ENCODE assay signal across 8 cellular contexts in the genomic region with DNA sequence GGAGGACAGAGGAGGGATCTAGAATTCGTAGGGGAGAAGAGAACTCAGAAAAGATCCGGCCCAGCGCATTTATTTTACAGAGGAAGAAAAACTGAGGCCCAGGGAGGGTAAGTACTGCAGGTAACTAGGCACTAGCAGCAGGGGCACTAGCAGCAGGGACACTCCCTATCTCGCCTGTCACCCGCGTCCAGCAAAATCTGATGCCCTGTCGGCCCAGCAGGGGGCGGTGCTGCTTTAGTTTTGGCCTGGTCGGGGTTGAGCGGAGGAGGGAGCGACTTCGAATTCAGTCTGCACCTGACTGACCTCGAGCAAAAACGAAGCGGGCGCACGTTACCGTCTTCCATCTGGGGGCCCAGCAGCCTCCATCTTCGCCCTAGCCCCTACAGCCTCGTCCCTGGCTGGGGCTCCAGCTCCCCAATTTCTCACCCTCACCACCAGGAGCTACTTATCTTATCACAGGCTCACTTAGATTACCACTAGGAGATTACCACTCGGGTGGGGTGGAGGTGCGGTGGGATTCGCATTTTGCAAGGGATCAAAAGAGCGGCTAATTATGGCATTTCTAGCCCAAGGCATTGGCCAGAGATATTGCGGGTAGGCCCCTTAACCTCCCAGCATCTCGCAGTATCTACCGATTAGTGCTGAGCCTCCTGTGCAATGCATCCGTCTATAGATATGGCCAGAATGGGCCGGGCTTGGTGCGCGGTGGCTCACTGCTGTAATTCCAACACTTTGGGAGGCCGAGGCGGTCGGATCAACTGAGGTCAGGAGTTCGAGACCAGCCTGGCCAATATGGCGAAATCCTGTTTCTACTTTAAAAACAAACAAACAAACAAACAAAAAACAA. TPM values are rescaled to one million over a fixed set of nuclear protein-coding genes. Genes with fewer than 3 reads are reported as not detected.
DNase-seq lines count a peak whose midpoint lies in the region; ATAC-seq and FAIRE-seq lines count a peak whose summit lies in the region.

No MANE protein-coding gene starts in this region.

- H3F3A ChIP-seq in GM23248 (ENCODE audit: insufficient read depth): no peaks in the 10 kb centered on the region

- H4K20me1 ChIP-seq in GM23248 (ENCODE audit: insufficient read depth): no peaks in the 10 kb centered on the region

- POLR2A ChIA-PET in naive thymus-derived CD8-positive, alpha-beta T cell (lab: Charles Lee): interaction anchor here (0.6 to 12.5 kb wide), 26 partner anchors 10 to 613 kb away, joined by 3 to 668 read pairs (median 6); partner anchors contain the start of genes CD8A, CD8B, CHMP3 and IMMT

- ATAC-seq in naive thymus-derived CD8-positive, alpha-beta T cell: peak; percentile 70 to 76
- ATAC-seq in stimulated activated memory B cell treated with anti-CD40 and anti-IgM and Interleukin-4, amounts not matched to agents 10 μg/mL and 1 μg/mL and 100 μg/mL, for 72 hours: peak; percentile 94

- H3K9me2 ChIP-seq in GM23248 (ENCODE audit: insufficient read depth): no peaks in the 10 kb centered on the region

- in situ Hi-C loops in GM23248 (cut with MboI): no loop called here

- peak; percentile 97 for DNase-seq in DMS53 treated with DMSO at 0.1 percent for 48 hours (lab: John Stamatoyannopoulos, UW; ENCODE audit: unreplicated experiment)
- peak; percentile 80 for DNase-seq in GM23248
- peak; percentile 89 to 92 for DNase-seq in Kasumi-1 (lab: John Stamatoyannopoulos, UW)
- peak; percentile 73 for DNase-seq in RCC 7860 (ENCODE audit: low spot score)
- DNase-seq in activated T-helper 1 cell treated with anti-CD3 and anti-CD28 coated beads, Interleukin-2, amount 50 U/mL, for 16 hours (ENCODE audit: low read depth in 1 of 2, low spot score in 1 of 2): peak; percentile 81
- DNase-seq in fibroblast of peridontal ligament (ENCODE audit: extremely low read depth): peak; percentile 65
- DNase-seq in naive thymus-derived CD8-positive, alpha-beta T cell: peak; percentile 93 to 98 (median 96)

- H3K27me3 Mint-ChIP-seq in naive thymus-derived CD8-positive, alpha-beta T cell: peaks cover 0 to 14% (median 0%) of the 10 kb centered on the region in 5 donors
- H3K27me3 Mint-ChIP-seq in stimulated activated memory B cell treated with anti-CD40 and anti-IgM and Interleukin-4, amounts not matched to agents 10 μg/mL and 1 μg/mL and 100 μg/mL, for 72 hours: peaks cover 72% of the 10 kb centered on the region

- H3K9me3 ChIP-seq in GM23248 (ENCODE audit: low read depth): no peaks in the 10 kb centered on the region

- no peaks in the 10 kb centered on the region for H3K4me1 ChIP-seq in GM23248 (ENCODE audit: insufficient read depth)

- no peak overlapping the region for H3K9ac ChIP-seq in GM23248

- no peaks in the 10 kb centered on the region for H3K79me2 ChIP-seq in GM23248 (ENCODE audit: insufficient read depth)

- H3K4me2 ChIP-seq in GM23248 (ENCODE audit: unreplicated experiment): peak overlapping the region; percentile 72

- H3K4me3 ChIP-seq in GM23248: peak overlapping the region; percentile 66

- H3K36me3 ChIP-seq in GM23248 (ENCODE audit: low read depth): no peaks in the 10 kb centered on the region

- H2AFZ ChIP-seq in GM23248: peak overlapping the region; percentile 71

- peaks cover 42% of the 10 kb centered on the region for H3K27me3 ChIP-seq in GM23248 (replicated peaks; ENCODE audit: insufficient read depth)

- H3K27ac ChIP-seq in GM23248: no peak overlapping the region

- H3K27ac Mint-ChIP-seq in naive thymus-derived CD8-positive, alpha-beta T cell: peak overlapping the region; percentile 93 to 100 (median 98)
- no peak overlapping the region for H3K27ac Mint-ChIP-seq in stimulated activated memory B cell treated with anti-CD40 and anti-IgM and Interleukin-4, amounts not matched to agents 10 μg/mL and 1 μg/mL and 100 μg/mL, for 72 hours

- FAIRE-seq in RCC 7860 (lab: Jason Lieb, UNC): no peak

- peaks cover 2 to 20% (median 6%) of the 10 kb centered on the region in 3 donors for H3K36me3 Mint-ChIP-seq in naive thymus-derived CD8-positive, alpha-beta T cell
- H3K36me3 Mint-ChIP-seq in stimulated activated memory B cell treated with anti-CD40 and anti-IgM and Interleukin-4, amounts not matched to agents 10 μg/mL and 1 μg/mL and 100 μg/mL, for 72 hours: no peaks in the 10 kb centered on the region

- peak overlapping the region; percentile 86 to 100 (median 98) for H3K4me3 Mint-ChIP-seq in naive thymus-derived CD8-positive, alpha-beta T cell
- peak overlapping the region; percentile 80 for H3K4me3 Mint-ChIP-seq in stimulated activated memory B cell treated with anti-CD40 and anti-IgM and Interleukin-4, amounts not matched to agents 10 μg/mL and 1 μg/mL and 100 μg/mL, for 72 hours

- peaks cover 33 to 75% (median 65%) of the 10 kb centered on the region in 4 donors for H3K4me1 Mint-ChIP-seq in naive thymus-derived CD8-positive, alpha-beta T cell
- peaks cover 31% of the 10 kb centered on the region for H3K4me1 Mint-ChIP-seq in stimulated activated memory B cell treated with anti-CD40 and anti-IgM and Interleukin-4, amounts not matched to agents 10 μg/mL and 1 μg/mL and 100 μg/mL, for 72 hours

- no peaks in the 10 kb centered on the region for H3K9me3 Mint-ChIP-seq in naive thymus-derived CD8-positive, alpha-beta T cell
- H3K9me3 Mint-ChIP-seq in stimulated activated memory B cell treated with anti-CD40 and anti-IgM and Interleukin-4, amounts not matched to agents 10 μg/mL and 1 μg/mL and 100 μg/mL, for 72 hours: no peaks in the 10 kb centered on the region

- WGBS in GM23248 (ENCODE audit: low coverage in 1 of 2, low lambda C conversion rate in 2 of 2, missing lambda C conversion rate in 2 of 2), 2 experiments: 11% methylated on average over 36 of the region's 36 CpGs

RNA-seq across cellular contexts. Expression of gene CD8A, which starts 17.8 kb away (rescaled TPM):
- 0.86 TPM in 1 of 2 replicates, not detected in the other for total RNA-seq in GM23248 (2014; rRNA removed; shearing (Covaris generic))
- not detected in 2 replicates for polyA plus RNA-seq in GM23248 (2016; fragmentation: Nextera tagmentation; extraction: Ambion mirVana)
- 100 to 1,000 TPM; 272 to 273 TPM for total RNA-seq in naive thymus-derived CD8-positive, alpha-beta T cell
- 1,000 to 10,000 TPM in 1 of 3 donors, 100 to 1,000 TPM in 2; 885 to 1,018 (median 934) TPM for polyA plus RNA-seq in naive thymus-derived CD8-positive, alpha-beta T cell

RNA-seq across cellular contexts. Expression of gene CD8B, which starts 53.1 kb away (rescaled TPM):
- total RNA-seq in GM23248 (2014; rRNA removed; shearing (Covaris generic)): not detected in 2 replicates
- polyA plus RNA-seq in GM23248 (2016; fragmentation: Nextera tagmentation; extraction: Ambion mirVana): not detected in 2 replicates
- total RNA-seq in naive thymus-derived CD8-positive, alpha-beta T cell: 100 to 1,000 TPM; 456 TPM
- 1,000 to 10,000 TPM; 2,040 to 2,487 (median 2,320) TPM for polyA plus RNA-seq in naive thymus-derived CD8-positive, alpha-beta T cell

Comparison
In these comparisons a context has a peak if more than half of its experiments do, and no peak if none do; other contexts are left out.
1. RNA of gene CD8A, which starts 17.8 kb away (total RNA-seq): 272 to 273 TPM in naive thymus-derived CD8-positive, alpha-beta T cell; 0.86 TPM in GM23248; every median in the first group is over 100 times any median in the second.
2. RNA of gene CD8B, which starts 53.1 kb away (total RNA-seq): 456 TPM in naive thymus-derived CD8-positive, alpha-beta T cell; not detected in GM23248; every median in the first group is over 100 times any median in the second.
3. Peak in every context shown above with its lines, with median percentiles within 50 percentile points of each other: DNase-seq.